In genomic region chr9:35533398-35533797, GRCh38 we compare ENCODE assay signal across 20 cellular contexts. TPM values are rescaled to one million over a fixed set of nuclear protein-coding genes. Genes with fewer than 3 reads are reported as not detected.
DNase-seq lines count a peak whose midpoint lies in the region; ATAC-seq, FAIRE-seq and TF ChIP-seq lines count a peak whose summit lies in the region.
"Had no signal": no experiment of that assay in that cellular context is flagged by ENCODE, and none has a peak within 500 bp of the region (broad histone marks: within the 10 kb centered on the region; RNA-seq: fewer than 3 reads in every experiment).

No MANE protein-coding gene starts in this region.

- ATAC-seq in Right ventricle myocardium inferior (no peak), HG03442 (IDR thresholded peaks at IDR 0.05; ENCODE audit: unreplicated experiment) (no peak)
- ATAC-seq in natural killer cell treated with Interleukin-12 subunit alpha and Interleukin-12 subunit beta and Interleukin-15 and Interleukin-18, amount 100 ng/mL, for 72 hours: no peak
- ATAC-seq: activated CD8-positive, alpha-beta memory T cell treated with anti-CD3 and anti-CD28 coated beads, Interleukin-2, amount 10 ng/mL, durations not matched to agents 7 days and 5 days; PC-3; sciatic nerve had no signal

- FAIRE-seq in astrocyte (lab: Jason Lieb, UNC): no peak

- H3K4me3 ChIP-seq in right atrium auricular region: no peak overlapping the region
- H3K4me3 ChIP-seq in astrocyte (ENCODE audit: insufficient read depth, low read depth, low read length): no peak overlapping the region
- no peak overlapping the region for H3K4me3 ChIP-seq in foreskin fibroblast (ENCODE audit: low read depth in 1 of 2, low read length in 2 of 2)
- H3K4me3 ChIP-seq: ovary had no signal

- no peak overlapping the region for H3K4me3 Mint-ChIP-seq in astrocyte (ENCODE audit: unreplicated experiment)
- H3K4me3 Mint-ChIP-seq in natural killer cell treated with Interleukin-12 subunit alpha and Interleukin-12 subunit beta and Interleukin-15 and Interleukin-18, amount 100 ng/mL, for 72 hours: no peak overlapping the region
- H3K4me3 Mint-ChIP-seq: activated CD8-positive, alpha-beta memory T cell treated with anti-CD3 and anti-CD28 coated beads, Interleukin-2, amount 10 ng/mL, durations not matched to agents 7 days and 5 days; activated naive CD4-positive, alpha-beta T cell treated with anti-CD3 and anti-CD28 coated beads, Interleukin-2, amount 50 U/mL, for 24 hours; central memory CD8-positive, alpha-beta T cell; memory B cell had no signal

- H3K9me3 ChIP-seq in right atrium auricular region (no peaks in the 10 kb centered on the region), astrocyte (ENCODE audit: insufficient read depth, low read depth, low read length) (no peaks in the 10 kb centered on the region)
- H3K9me3 ChIP-seq: ovary had no signal

- H3K79me2 ChIP-seq in astrocyte (ENCODE audit: insufficient read depth, low read length): peaks cover 84% of the 10 kb centered on the region

- H3K9ac ChIP-seq in astrocyte (ENCODE audit: low read length): no peak overlapping the region

- H3K4me1 ChIP-seq in right atrium auricular region (peaks cover 0 to 42% of the 10 kb centered on the region in 2 donors), astrocyte (ENCODE audit: insufficient read depth, low read length) (peaks cover 9% of the 10 kb centered on the region)

- TF ChIP-seq CTCF in right atrium auricular region (IDR thresholded peaks at IDR 0.05) (no peak), astrocyte (IDR thresholded peaks at IDR 0.05; ENCODE audit: insufficient read depth, low read depth, low read length) (no peak), foreskin fibroblast (IDR thresholded peaks at IDR 0.05; ENCODE audit: low read depth, low read length) (no peak)

- no peak overlapping the region for H2AFZ ChIP-seq in astrocyte (ENCODE audit: low read depth, low read length)

- peaks cover 22% of the 10 kb centered on the region for H3K36me3 Mint-ChIP-seq in astrocyte (ENCODE audit: low read depth, unreplicated experiment)
- no peaks in the 10 kb centered on the region for H3K36me3 Mint-ChIP-seq in natural killer cell treated with Interleukin-12 subunit alpha and Interleukin-12 subunit beta and Interleukin-15 and Interleukin-18, amount 100 ng/mL, for 72 hours
- H3K36me3 Mint-ChIP-seq: activated CD8-positive, alpha-beta memory T cell treated with anti-CD3 and anti-CD28 coated beads, Interleukin-2, amount 10 ng/mL, durations not matched to agents 7 days and 5 days; memory B cell had no signal

- H3K36me3 ChIP-seq in right atrium auricular region (no peaks in the 10 kb centered on the region), astrocyte (ENCODE audit: insufficient read depth, low read length) (no peaks in the 10 kb centered on the region)
- H3K36me3 ChIP-seq: ovary had no signal

- H3K9me3 Mint-ChIP-seq in astrocyte (ENCODE audit: unreplicated experiment): no peaks in the 10 kb centered on the region
- H3K9me3 Mint-ChIP-seq in natural killer cell treated with Interleukin-12 subunit alpha and Interleukin-12 subunit beta and Interleukin-15 and Interleukin-18, amount 100 ng/mL, for 72 hours: no peaks in the 10 kb centered on the region
- H3K9me3 Mint-ChIP-seq: activated naive CD4-positive, alpha-beta T cell treated with anti-CD3 and anti-CD28 coated beads, Interleukin-2, amount 50 U/mL, for 24 hours; central memory CD8-positive, alpha-beta T cell; memory B cell had no signal

- no peak overlapping the region for H3K4me2 ChIP-seq in astrocyte (ENCODE audit: low read length)

- H3K4me1 Mint-ChIP-seq in astrocyte (ENCODE audit: low read depth, unreplicated experiment): peaks cover 29% of the 10 kb centered on the region
- peaks cover 8 to 20% of the 10 kb centered on the region in 2 donors for H3K4me1 Mint-ChIP-seq in natural killer cell treated with Interleukin-12 subunit alpha and Interleukin-12 subunit beta and Interleukin-15 and Interleukin-18, amount 100 ng/mL, for 72 hours (ENCODE audit: low read depth in 2 of 2)
- H3K4me1 Mint-ChIP-seq: memory B cell had no signal

- no peaks in the 10 kb centered on the region for H3K27me3 Mint-ChIP-seq in astrocyte (ENCODE audit: low read depth, unreplicated experiment)
- peaks cover 2 to 16% of the 10 kb centered on the region in 2 donors for H3K27me3 Mint-ChIP-seq in natural killer cell treated with Interleukin-12 subunit alpha and Interleukin-12 subunit beta and Interleukin-15 and Interleukin-18, amount 100 ng/mL, for 72 hours
- H3K27me3 Mint-ChIP-seq: activated CD8-positive, alpha-beta memory T cell treated with anti-CD3 and anti-CD28 coated beads, Interleukin-2, amount 10 ng/mL, durations not matched to agents 7 days and 5 days; activated naive CD4-positive, alpha-beta T cell treated with anti-CD3 and anti-CD28 coated beads, Interleukin-2, amount 50 U/mL, for 24 hours had no signal

- H3K27me3 ChIP-seq in right atrium auricular region (no peaks in the 10 kb centered on the region), astrocyte (ENCODE audit: insufficient read depth, low read length) (no peaks in the 10 kb centered on the region)
- H3K27me3 ChIP-seq: ovary had no signal

- peak; percentile 40 for DNase-seq in right atrium auricular region (ENCODE audit: low spot score)
- no peak for DNase-seq in Right ventricle myocardium inferior (ENCODE audit: missing footprints)
- DNase-seq in astrocyte (ENCODE audit: low read depth): no peak
- peak; percentile 40 to 73 for DNase-seq in foreskin fibroblast
- DNase-seq in NCI-H510A (lab: John Stamatoyannopoulos, UW): no peak
- DNase-seq in cerebellar cortex (ENCODE audit: low spot score): no peak
- no peak for DNase-seq in natural killer cell treated with Interleukin-12 subunit alpha and Interleukin-12 subunit beta and Interleukin-15 and Interleukin-18, amount 100 ng/mL, for 72 hours (ENCODE audit: low spot score)
- DNase-seq: activated CD4-positive, alpha-beta T cell treated with anti-CD3 and anti-CD28 coated beads for 4 hours; activated CD8-positive, alpha-beta memory T cell treated with anti-CD3 and anti-CD28 coated beads, Interleukin-2, amount 10 ng/mL, durations not matched to agents 7 days and 5 days; aorta; H7; NCI-H1930; ovary; PC-3; substantia nigra had no signal

- intact Hi-C loops in Right ventricle myocardium inferior (cut with DNase I): no loop called here

- peak overlapping the region; percentile 15 for H3K27ac Mint-ChIP-seq in astrocyte (ENCODE audit: unreplicated experiment)
- H3K27ac Mint-ChIP-seq in natural killer cell treated with Interleukin-12 subunit alpha and Interleukin-12 subunit beta and Interleukin-15 and Interleukin-18, amount 100 ng/mL, for 72 hours: no peak overlapping the region
- H3K27ac Mint-ChIP-seq: activated CD8-positive, alpha-beta memory T cell treated with anti-CD3 and anti-CD28 coated beads, Interleukin-2, amount 10 ng/mL, durations not matched to agents 7 days and 5 days; activated naive CD4-positive, alpha-beta T cell treated with anti-CD3 and anti-CD28 coated beads, Interleukin-2, amount 50 U/mL, for 24 hours; memory B cell had no signal

- peaks cover 14% of the 10 kb centered on the region for H4K20me1 ChIP-seq in astrocyte (ENCODE audit: insufficient read depth, low read length)

- no peak overlapping the region for H3K27ac ChIP-seq in right atrium auricular region
- H3K27ac ChIP-seq in astrocyte (ENCODE audit: low read depth, low read length): no peak overlapping the region
- H3K27ac ChIP-seq: ovary had no signal

RNA-seq across cellular contexts. Expression of gene RUSC2, which starts 43.5 kb away (rescaled TPM):
- total RNA-seq in right atrium auricular region (10 to 100 TPM; 33.0 to 49.1 TPM), Right ventricle myocardium inferior (25.1 TPM), astrocyte (63.8 and 67.4 TPM in 2 replicates)
- total RNA-seq in natural killer cell treated with Interleukin-12 subunit alpha and Interleukin-12 subunit beta and Interleukin-15 and Interleukin-18, amount 100 ng/mL, for 72 hours: 1 to 10 TPM; 5.6 to 8.3 TPM

Comparison
In these comparisons a context has a peak if more than half of its experiments do, and no peak if none do; other contexts are left out.
1. DNase-seq: peak in right atrium auricular region (single experiment) and foreskin fibroblast (2 of 2); none in Right ventricle myocardium inferior (single experiment), astrocyte (single experiment), NCI-H510A (single experiment), cerebellar cortex (single experiment) and natural killer cell treated with Interleukin-12 subunit alpha and Interleukin-12 subunit beta and Interleukin-15 and Interleukin-18, amount 100 ng/mL, for 72 hours (single experiment).